Comparison of ENCODE assay signal across 16 cellular contexts in the genomic region with DNA sequence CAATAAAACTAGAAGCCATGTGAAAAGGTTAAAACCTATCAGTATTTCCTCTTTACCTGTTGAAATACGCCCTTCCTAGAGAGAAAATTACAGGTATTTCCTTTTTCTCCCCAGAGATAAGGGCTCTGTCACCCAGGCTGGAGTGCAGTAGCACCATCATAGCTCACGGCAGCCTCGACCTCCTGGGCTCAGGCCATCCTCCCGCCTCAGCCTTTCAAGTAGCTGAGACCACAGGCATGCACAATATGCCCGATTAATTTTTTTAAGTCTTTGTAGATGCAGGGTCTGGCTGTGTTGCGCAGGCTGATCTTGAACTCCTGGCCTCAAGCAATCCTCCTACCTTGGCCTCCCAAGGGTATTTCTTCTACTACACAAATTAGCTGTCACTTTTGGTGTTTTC.
DNase-seq lines count a peak whose midpoint lies in the region; TF ChIP-seq lines count a peak whose summit lies in the region.
"Had no signal": no experiment of that assay in that cellular context is flagged by ENCODE, and none has a peak within 500 bp of the region (broad histone marks: within the 10 kb centered on the region; RNA-seq: fewer than 3 reads in every experiment).

No MANE protein-coding gene starts in this region.

- no peaks in the 10 kb centered on the region; a peak in 1 of 22 replicates for H3K36me3 ChIP-seq in BLaER1 treated with 17β-estradiol and CSF1 and Interleukin-3, amounts not matched to agents 10 nM and 100 nM
- no peaks in the 10 kb centered on the region for H3K36me3 ChIP-seq in trophoblast cell (ENCODE audit: control insufficient read depth in 1 of 2, insufficient read depth in 2 of 2, low read length in 2 of 2)
- no peaks in the 10 kb centered on the region for H3K36me3 ChIP-seq in MM.1S (replicated peaks; ENCODE audit: insufficient read depth, low read length)
- H3K36me3 ChIP-seq in tibial artery = no peaks in the 10 kb centered on the region
- H3K36me3 ChIP-seq: BE2C had no signal

- no peaks in the 10 kb centered on the region for H3K27me3 ChIP-seq in BLaER1 treated with 17β-estradiol and CSF1 and Interleukin-3, amounts not matched to agents 10 nM and 100 nM
- H3K27me3 ChIP-seq in trophoblast cell (ENCODE audit: insufficient read depth, low read length) (no peaks in the 10 kb centered on the region), MM.1S (replicated peaks; ENCODE audit: insufficient read depth, low read length) (no peaks in the 10 kb centered on the region), tibial artery (no peaks in the 10 kb centered on the region)
- H3K27me3 ChIP-seq: BE2C had no signal

- H3K4ac ChIP-seq in trophoblast cell (ENCODE audit: low read depth, low read length) = no peak overlapping the region

- H2AK5ac ChIP-seq in trophoblast cell (ENCODE audit: low read length) = no peak overlapping the region

- no peak overlapping the region for H4K12ac ChIP-seq in trophoblast cell (ENCODE audit: low read depth, low read length)

- no peak overlapping the region for H4K91ac ChIP-seq in trophoblast cell (ENCODE audit: low read depth, low read length)

- no peak overlapping the region for H3K23ac ChIP-seq in trophoblast cell (ENCODE audit: low read length)

- no peak overlapping the region for H3K4me3 Mint-ChIP-seq in activated T-helper 1 cell treated with anti-CD3 and anti-CD28 coated beads, Interleukin-12 subunit alpha, Interleukin-12 subunit beta, Interleukin-2, Interleukin-4 antibody, amounts not matched to agents 30 ng/mL and 10 ng/mL and 1 ng/mL, durations not matched to agents 14 hours and 24 hours and 36 hours
- H3K4me3 Mint-ChIP-seq: CD14-positive monocyte; CD4-positive, alpha-beta memory T cell; CD4-positive, CD25-positive, alpha-beta regulatory T cell; CD8-positive, alpha-beta memory T cell had no signal

- H2AFZ ChIP-seq in trophoblast cell (ENCODE audit: insufficient read depth, low read length, poor library complexity) (no peak overlapping the region), MM.1S (ENCODE audit: low read length) (no peak overlapping the region)

- no peak overlapping the region for H2BK120ac ChIP-seq in trophoblast cell (ENCODE audit: insufficient read depth, low read length, poor library complexity)

- peaks cover 13 to 49% (median 35%) of the 10 kb centered on the region in 10 experiments for H3K4me1 ChIP-seq in BLaER1 treated with 17β-estradiol and CSF1 and Interleukin-3, amounts not matched to agents 10 nM and 100 nM
- H3K4me1 ChIP-seq in trophoblast cell (ENCODE audit: control insufficient read depth in 1 of 2, insufficient read depth in 2 of 2, low read length in 2 of 2) (no peaks in the 10 kb centered on the region), MM.1S (ENCODE audit: low read length) (no peaks in the 10 kb centered on the region), tibial artery (peaks cover 0 to 2% (median 0%) of the 10 kb centered on the region in 4 donors)
- H3K4me1 ChIP-seq: BE2C had no signal

- H3K9me2 ChIP-seq in MM.1S (replicated peaks; ENCODE audit: insufficient read depth, low read length) = no peaks in the 10 kb centered on the region

- no peaks in the 10 kb centered on the region for H3F3A ChIP-seq in MM.1S (ENCODE audit: insufficient read depth, low read length)

- H3K9me3 ChIP-seq in BLaER1 treated with 17β-estradiol and CSF1 and Interleukin-3, amounts not matched to agents 10 nM and 100 nM (replicated peaks in 1 of 11) = peaks cover 14 to 23% (median 18%) of the 10 kb centered on the region in 11 experiments
- no peaks in the 10 kb centered on the region for H3K9me3 ChIP-seq in trophoblast cell (ENCODE audit: insufficient read depth, low read depth, low read length)
- H3K9me3 ChIP-seq in MM.1S (replicated peaks; ENCODE audit: insufficient read depth, low read length) = no peaks in the 10 kb centered on the region
- no peaks in the 10 kb centered on the region for H3K9me3 ChIP-seq in tibial artery
- H3K9me3 ChIP-seq: BE2C had no signal

- H3K36me3 Mint-ChIP-seq in activated T-helper 1 cell treated with anti-CD3 and anti-CD28 coated beads, Interleukin-12 subunit alpha, Interleukin-12 subunit beta, Interleukin-2, Interleukin-4 antibody, amounts not matched to agents 30 ng/mL and 10 ng/mL and 1 ng/mL, durations not matched to agents 14 hours and 24 hours and 36 hours (ENCODE audit: low read depth) = no peaks in the 10 kb centered on the region
- H3K36me3 Mint-ChIP-seq: CD4-positive, alpha-beta memory T cell; CD4-positive, CD25-positive, alpha-beta regulatory T cell; CD8-positive, alpha-beta memory T cell had no signal

- H3K79me1 ChIP-seq in trophoblast cell (ENCODE audit: low read length) = no peaks in the 10 kb centered on the region

- TF ChIP-seq CTCF in MM.1S (IDR thresholded peaks at IDR 0.05; ENCODE audit: low read length) = no peak
- no peak for TF ChIP-seq CTCF in tibial artery (IDR thresholded peaks at IDR 0.05)

- no peak overlapping the region for H3K9ac ChIP-seq in BLaER1 treated with 17β-estradiol and CSF1 and Interleukin-3, amounts not matched to agents 10 nM and 100 nM
- no peak overlapping the region for H3K9ac ChIP-seq in trophoblast cell (ENCODE audit: low read length)
- H3K9ac ChIP-seq in MM.1S (ENCODE audit: low read length) = no peak overlapping the region

- H2BK5ac ChIP-seq in trophoblast cell (ENCODE audit: low read depth, low read length, poor library complexity) = no peak overlapping the region

- intact Hi-C loops in activated T-helper 1 cell treated with anti-CD3 and anti-CD28 coated beads, Interleukin-12 subunit alpha, Interleukin-12 subunit beta, Interleukin-2, Interleukin-4 antibody, amounts not matched to agents 30 ng/mL and 10 ng/mL and 1 ng/mL, durations not matched to agents 14 hours and 24 hours and 36 hours (cut with micrococcal nuclease) = no loop called here
- intact Hi-C loops in tibial artery (cut with DNase I; ENCODE audit: low total_unique reads) = no loop called here

- peak; percentile 30 to 59 for DNase-seq in trophoblast cell
- no peak for DNase-seq in activated T-helper 1 cell treated with anti-CD3 and anti-CD28 coated beads, Interleukin-12 subunit alpha, Interleukin-12 subunit beta, Interleukin-2, Interleukin-4 antibody, amounts not matched to agents 30 ng/mL and 10 ng/mL and 1 ng/mL, durations not matched to agents 14 hours and 24 hours and 36 hours (ENCODE audit: low spot score)
- no peak for DNase-seq in MM.1S
- no peak for DNase-seq in tibial artery
- DNase-seq: 8988T; ACHN; BE2C; C1 segment of cervical spinal cord; CD4-positive, alpha-beta memory T cell; CD4-positive, CD25-positive, alpha-beta regulatory T cell; CD8-positive, alpha-beta memory T cell; COR-L47; DMS79 treated with DMSO at 0.1 percent for 48 hours; GF-D8 had no signal

- peaks cover 10% of the 10 kb centered on the region for H3K27me3 Mint-ChIP-seq in activated T-helper 1 cell treated with anti-CD3 and anti-CD28 coated beads, Interleukin-12 subunit alpha, Interleukin-12 subunit beta, Interleukin-2, Interleukin-4 antibody, amounts not matched to agents 30 ng/mL and 10 ng/mL and 1 ng/mL, durations not matched to agents 14 hours and 24 hours and 36 hours (ENCODE audit: insufficient read depth)
- H3K27me3 Mint-ChIP-seq: CD4-positive, alpha-beta memory T cell had no signal

- no peak overlapping the region for H3K27ac ChIP-seq in BLaER1 treated with 17β-estradiol and CSF1 and Interleukin-3, amounts not matched to agents 10 nM and 100 nM
- H3K27ac ChIP-seq in trophoblast cell (ENCODE audit: low read depth, low read length) = no peak overlapping the region
- H3K27ac ChIP-seq in MM.1S (ENCODE audit: low read length) = no peak overlapping the region
- H3K27ac ChIP-seq in tibial artery = no peak overlapping the region

- H3K27ac Mint-ChIP-seq in activated T-helper 1 cell treated with anti-CD3 and anti-CD28 coated beads, Interleukin-12 subunit alpha, Interleukin-12 subunit beta, Interleukin-2, Interleukin-4 antibody, amounts not matched to agents 30 ng/mL and 10 ng/mL and 1 ng/mL, durations not matched to agents 14 hours and 24 hours and 36 hours = no peak overlapping the region
- H3K27ac Mint-ChIP-seq: CD14-positive monocyte; CD4-positive, alpha-beta memory T cell; CD4-positive, CD25-positive, alpha-beta regulatory T cell; CD8-positive, alpha-beta memory T cell had no signal

- H2BK12ac ChIP-seq in trophoblast cell (ENCODE audit: low read length) = no peak overlapping the region

- H3K4me3 ChIP-seq in BLaER1 treated with 17β-estradiol and CSF1 and Interleukin-3, amounts not matched to agents 10 nM and 100 nM = no peak overlapping the region
- H3K4me3 ChIP-seq in trophoblast cell (ENCODE audit: low read depth, low read length) (no peak overlapping the region), MM.1S (ENCODE audit: low read length) (no peak overlapping the region), tibial artery (no peak overlapping the region)

- H3K79me2 ChIP-seq in trophoblast cell (ENCODE audit: control insufficient read depth, insufficient read depth, low read length, poor library complexity) (no peaks in the 10 kb centered on the region), MM.1S (ENCODE audit: low read length) (no peaks in the 10 kb centered on the region)

- H4K20me1 ChIP-seq in BLaER1 treated with 17β-estradiol and CSF1 and Interleukin-3, amounts not matched to agents 10 nM and 100 nM = no peaks in the 10 kb centered on the region
- no peaks in the 10 kb centered on the region for H4K20me1 ChIP-seq in MM.1S (ENCODE audit: insufficient read depth, low read length)

- no peaks in the 10 kb centered on the region for H3K9me3 Mint-ChIP-seq in activated T-helper 1 cell treated with anti-CD3 and anti-CD28 coated beads, Interleukin-12 subunit alpha, Interleukin-12 subunit beta, Interleukin-2, Interleukin-4 antibody, amounts not matched to agents 30 ng/mL and 10 ng/mL and 1 ng/mL, durations not matched to agents 14 hours and 24 hours and 36 hours
- H3K9me3 Mint-ChIP-seq: CD8-positive, alpha-beta memory T cell had no signal

- no CpG with 5 or more reads among the region's 6 CpGs for WGBS in trophoblast cell (ENCODE audit: extremely low coverage, insufficient coverage, insufficient read length)

- peak overlapping the region in 7 of 11 experiments; percentile 12 to 53 (median 34); a peak in 8 of 22 replicates for H3K4me2 ChIP-seq in BLaER1 treated with 17β-estradiol and CSF1 and Interleukin-3, amounts not matched to agents 10 nM and 100 nM
- no peak overlapping the region for H3K4me2 ChIP-seq in trophoblast cell (ENCODE audit: low read length)
- H3K4me2 ChIP-seq in MM.1S (ENCODE audit: low read depth, low read length) = no peak overlapping the region

- H4K8ac ChIP-seq in trophoblast cell (ENCODE audit: low read depth, low read length) = no peak overlapping the region

- H3K4me1 Mint-ChIP-seq in activated T-helper 1 cell treated with anti-CD3 and anti-CD28 coated beads, Interleukin-12 subunit alpha, Interleukin-12 subunit beta, Interleukin-2, Interleukin-4 antibody, amounts not matched to agents 30 ng/mL and 10 ng/mL and 1 ng/mL, durations not matched to agents 14 hours and 24 hours and 36 hours (ENCODE audit: low read depth) = peaks cover 7% of the 10 kb centered on the region

- no peak overlapping the region for H3K18ac ChIP-seq in trophoblast cell (ENCODE audit: low read length)

- no peak overlapping the region for H3K14ac ChIP-seq in trophoblast cell (ENCODE audit: low read length)

Comparison
In these comparisons a context has a peak if more than half of its experiments do, and no peak if none do; other contexts are left out.
1. H3K4me2 ChIP-seq: peak in BLaER1 treated with 17β-estradiol and CSF1 and Interleukin-3, amounts not matched to agents 10 nM and 100 nM (7 of 11); none in trophoblast cell (single experiment) and MM.1S (single experiment).
2. DNase-seq: peak in trophoblast cell (2 of 2); none in activated T-helper 1 cell treated with anti-CD3 and anti-CD28 coated beads, Interleukin-12 subunit alpha, Interleukin-12 subunit beta, Interleukin-2, Interleukin-4 antibody, amounts not matched to agents 30 ng/mL and 10 ng/mL and 1 ng/mL, durations not matched to agents 14 hours and 24 hours and 36 hours (single experiment), MM.1S (single experiment) and tibial artery (0 of 2).